1 cellular context compared by ENCODE assay signal in genomic region chr2:99301097-99301496, GRCh38. TPM values are rescaled to one million over a fixed set of nuclear protein-coding genes. Genes with fewer than 3 reads are reported as not detected.
"Had no signal": no experiment of that assay in that cellular context is flagged by ENCODE, and none has a peak within 500 bp of the region (broad histone marks: within the 10 kb centered on the region; RNA-seq: fewer than 3 reads in every experiment).

TSS of gene LYG1 (minus strand) at chr2:99301197. CDS start at chr2:99295670, 5,527 bp downstream.

RNA-seq across cellular contexts. Expression of gene LYG1, which starts in this region (rescaled TPM):
- total RNA-seq: glomerular endothelial cell had no signal
